ENCODE assay signal across 27 cellular contexts in genomic region chr2:168310580-168310979, GRCh38.
"Had no signal": no experiment of that assay in that cellular context is flagged by ENCODE, and none has a peak within 500 bp of the region (broad histone marks: within the 10 kb centered on the region; RNA-seq: fewer than 3 reads in every experiment).

No MANE protein-coding gene starts in this region.

- H3K9me3 ChIP-seq: colonic mucosa, right lobe of liver, suprapubic skin, upper lobe of right lung, uterus had no signal

- H3K27me3 Mint-ChIP-seq: dendritic cell treated with granulocyte-macrophage colony-stimulating factor and Interleukin-4, amounts not matched to agents 40 ng/mL and 50 ng/mL, for 4 days; naive B cell; natural killer cell treated with Interleukin-12 subunit alpha and Interleukin-12 subunit beta and Interleukin-15 and Interleukin-18, amount 100 ng/mL, for 72 hours; progenitor cell of endocrine pancreas; stimulated activated naive B cell treated with anti-CD40 and anti-IgM and Interleukin-4, amounts not matched to agents 10 μg/mL and 1 μg/mL and 100 μg/mL, for 72 hours; stimulated activated naive CD8-positive, alpha-beta T cell treated with anti-CD3 and anti-CD28 coated beads, Interleukin-15, Interleukin-2, amounts not matched to agents 100 ng/mL and 50 ng/mL, for 24 hours had no signal

- H3K36me3 Mint-ChIP-seq: stimulated activated naive B cell treated with anti-CD40 and anti-IgM and Interleukin-4, amounts not matched to agents 10 μg/mL and 1 μg/mL and 100 μg/mL, for 72 hours had no signal

- DNase-seq: colonic mucosa; effector CD8-positive, alpha-beta T cell; endodermal cell; esophagus squamous epithelium; head of caudate nucleus; left ventricle myocardium superior; lower lobe of right lung; naive B cell; right lobe of liver; stimulated activated CD4-positive, alpha-beta T cell treated with anti-CD3 and anti-CD28 coated beads, Interleukin-15, amount 100 ng/mL, for 24 hours; stimulated activated CD4-positive, alpha-beta T cell treated with anti-CD3 and anti-CD28 coated beads, Interleukin-2, amount 100 ng/mL, for 48 hours; stimulated activated naive B cell treated with anti-CD40 and anti-IgM and Interleukin-4, amounts not matched to agents 10 μg/mL and 1 μg/mL and 100 μg/mL, for 72 hours; transverse colon; upper lobe of right lung; uterus had no signal

- H3K4me1 ChIP-seq: colonic mucosa, lower lobe of right lung, parathyroid adenoma, right lobe of liver, suprapubic skin, upper lobe of right lung, uterus had no signal

- H3K4me3 ChIP-seq: colonic mucosa, esophagus squamous epithelium, lower lobe of right lung, right lobe of liver, suprapubic skin, transverse colon, upper lobe of right lung, uterus had no signal

- H3K36me3 ChIP-seq: colonic mucosa, esophagus squamous epithelium, lower lobe of right lung, neutrophil, right lobe of liver, suprapubic skin, transverse colon, upper lobe of right lung, uterus had no signal

- H2AFZ ChIP-seq: parathyroid adenoma had no signal

- H3K27me3 ChIP-seq: colonic mucosa, esophagus squamous epithelium, neutrophil, right lobe of liver, suprapubic skin, transverse colon, upper lobe of right lung, uterus had no signal

- H3K4me3 Mint-ChIP-seq: dendritic cell treated with granulocyte-macrophage colony-stimulating factor and Interleukin-4, amounts not matched to agents 40 ng/mL and 50 ng/mL, for 4 days; endodermal cell; memory B cell; natural killer cell treated with Interleukin-12 subunit alpha and Interleukin-12 subunit beta and Interleukin-15 and Interleukin-18, amount 100 ng/mL, for 72 hours; neural crest cell; stimulated activated naive B cell treated with anti-CD40 and anti-IgM and Interleukin-4, amounts not matched to agents 10 μg/mL and 1 μg/mL and 100 μg/mL, for 72 hours; stimulated activated naive CD8-positive, alpha-beta T cell treated with anti-CD3 and anti-CD28 coated beads, Interleukin-15, Interleukin-2, amounts not matched to agents 100 ng/mL and 50 ng/mL, for 24 hours had no signal

- H3K27ac ChIP-seq: colonic mucosa, esophagus squamous epithelium, lower lobe of right lung, neutrophil, parathyroid adenoma, right lobe of liver, suprapubic skin, transverse colon, upper lobe of right lung, uterus had no signal

- H3K79me2 ChIP-seq: parathyroid adenoma had no signal

- H3K9ac ChIP-seq: parathyroid adenoma had no signal

- FAIRE-seq: frontal cortex, keratinocyte, small intestine had no signal

- H3K4me1 Mint-ChIP-seq: endodermal cell; memory B cell; naive B cell; stimulated activated naive B cell treated with anti-CD40 and anti-IgM and Interleukin-4, amounts not matched to agents 10 μg/mL and 1 μg/mL and 100 μg/mL, for 72 hours had no signal

- H3K27ac Mint-ChIP-seq: dendritic cell treated with granulocyte-macrophage colony-stimulating factor and Interleukin-4, amounts not matched to agents 40 ng/mL and 50 ng/mL, for 4 days; memory B cell; naive B cell; natural killer cell treated with Interleukin-12 subunit alpha and Interleukin-12 subunit beta and Interleukin-15 and Interleukin-18, amount 100 ng/mL, for 72 hours; progenitor cell of endocrine pancreas; stimulated activated naive B cell treated with anti-CD40 and anti-IgM and Interleukin-4, amounts not matched to agents 10 μg/mL and 1 μg/mL and 100 μg/mL, for 72 hours; stimulated activated naive CD8-positive, alpha-beta T cell treated with anti-CD3 and anti-CD28 coated beads, Interleukin-15, Interleukin-2, amounts not matched to agents 100 ng/mL and 50 ng/mL, for 24 hours had no signal
